Comparison of ENCODE assay signal across 29 cellular contexts in the genomic region with DNA sequence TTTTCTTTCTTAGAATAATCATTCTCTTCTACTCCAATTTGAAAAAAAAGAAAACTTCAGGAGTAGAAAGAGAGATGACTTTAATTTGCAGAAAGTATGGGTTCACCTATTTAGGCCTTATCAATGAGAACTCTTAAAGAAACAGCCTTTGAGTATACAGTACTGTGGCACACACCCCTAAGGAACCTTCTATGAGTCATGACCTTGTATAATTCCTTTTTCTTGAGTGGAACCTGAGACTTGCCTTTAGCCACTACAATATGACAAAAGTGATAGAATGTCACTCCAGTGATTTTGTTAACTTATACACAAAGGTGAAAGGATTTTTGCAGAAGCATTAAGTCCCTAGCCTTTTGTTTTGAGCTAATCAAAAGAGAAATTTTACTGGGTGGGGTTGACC. TPM values are rescaled to one million over a fixed set of nuclear protein-coding genes. Genes with fewer than 3 reads are reported as not detected.
"Had no signal": no experiment of that assay in that cellular context is flagged by ENCODE, and none has a peak within 500 bp of the region (broad histone marks: within the 10 kb centered on the region; RNA-seq: fewer than 3 reads in every experiment).

No MANE protein-coding gene starts in this region.

- H3K36me3 ChIP-seq: brain microvascular endothelial cell, MG63, Peyer's patch had no signal

- DNase-seq: activated CD4-positive, alpha-beta T cell treated with anti-CD3 and anti-CD28 coated beads for 36 hours; activated CD4-positive, alpha-beta T cell treated with anti-CD3 and anti-CD28 coated beads, Interleukin-2, amount 10 ng/mL, durations not matched to agents 7 days and 5 days; activated CD4-positive, alpha-beta T cell treated with anti-CD3 and anti-CD28 coated beads, Interleukin-2, amount 50 U/mL, for 48 hours; activated CD8-positive, alpha-beta T cell treated with anti-CD3 and anti-CD28 coated beads, Interleukin-2, amount 10 ng/mL, durations not matched to agents 7 days and 5 days; activated effector memory CD4-positive, alpha-beta T cell treated with Interleukin-2 at 50 U/mL for 16 hours; activated naive CD4-positive, alpha-beta T cell treated with anti-CD3 and anti-CD28 coated beads, Interleukin-2, amount 10 ng/mL, durations not matched to agents 7 days and 5 days; activated naive CD8-positive, alpha-beta T cell treated with anti-CD3 and anti-CD28 coated beads, Interleukin-2, amount 50 U/mL, for 24 hours; activated T-cell treated with anti-CD3 and anti-CD28 coated beads for 4 hours; activated T-cell treated with anti-CD3 and anti-CD28 coated beads, Interleukin-2, amount 50 U/mL, for 4 hours; anterior cingulate cortex; brain microvascular endothelial cell; central memory CD4-positive, alpha-beta T cell; Karpas-422; KBM-7; MG63; NCI-H1048; NCI-H1105 treated with DMSO at 0.1 percent for 48 hours; NCI-H1436; NCI-H1694; NCI-H2029; NCI-H345; NCI-H524 treated with DMSO at 0.1 percent for 48 hours; Peyer's patch; RPMI8226; SIG-M5 had no signal

- H3K9me3 Mint-ChIP-seq: activated CD4-positive, alpha-beta T cell treated with anti-CD3 and anti-CD28 coated beads, Interleukin-2, amount 10 ng/mL, durations not matched to agents 7 days and 5 days; activated naive CD4-positive, alpha-beta T cell treated with anti-CD3 and anti-CD28 coated beads, Interleukin-2, amount 10 ng/mL, durations not matched to agents 7 days and 5 days; activated naive CD8-positive, alpha-beta T cell treated with anti-CD3 and anti-CD28 coated beads, Interleukin-2, amount 50 U/mL, for 24 hours; activated T-cell treated with anti-CD3 and anti-CD28 coated beads, Interleukin-2, amount 50 U/mL, for 4 hours had no signal

- H3K27me3 ChIP-seq: brain microvascular endothelial cell, MG63, Peyer's patch had no signal

- H3K9me3 ChIP-seq: Peyer's patch had no signal

- H3K4me1 ChIP-seq: Peyer's patch had no signal

- H3K4me3 ChIP-seq: MG63, Peyer's patch had no signal

- H3K4me1 Mint-ChIP-seq: activated CD4-positive, alpha-beta T cell treated with anti-CD3 and anti-CD28 coated beads for 36 hours; activated naive CD4-positive, alpha-beta T cell treated with anti-CD3 and anti-CD28 coated beads, Interleukin-2, amount 10 ng/mL, durations not matched to agents 7 days and 5 days had no signal

- H3K4me3 Mint-ChIP-seq: activated CD4-positive, alpha-beta T cell treated with anti-CD3 and anti-CD28 coated beads for 36 hours; activated CD4-positive, alpha-beta T cell treated with anti-CD3 and anti-CD28 coated beads, Interleukin-2, amount 10 ng/mL, durations not matched to agents 7 days and 5 days; activated CD8-positive, alpha-beta T cell treated with anti-CD3 and anti-CD28 coated beads, Interleukin-2, amount 10 ng/mL, durations not matched to agents 7 days and 5 days; activated naive CD4-positive, alpha-beta T cell treated with anti-CD3 and anti-CD28 coated beads, Interleukin-2, amount 10 ng/mL, durations not matched to agents 7 days and 5 days; activated naive CD8-positive, alpha-beta T cell; activated naive CD8-positive, alpha-beta T cell treated with anti-CD3 and anti-CD28 coated beads, Interleukin-2, amount 50 U/mL, for 24 hours; activated T-cell treated with anti-CD3 and anti-CD28 coated beads, Interleukin-2, amount 50 U/mL, for 4 hours had no signal

- FAIRE-seq: TTC549 had no signal

- H3K36me3 Mint-ChIP-seq: activated naive CD4-positive, alpha-beta T cell treated with anti-CD3 and anti-CD28 coated beads, Interleukin-2, amount 10 ng/mL, durations not matched to agents 7 days and 5 days; activated naive CD8-positive, alpha-beta T cell had no signal

- H3K27ac ChIP-seq: brain microvascular endothelial cell, Peyer's patch had no signal

- H3K27ac Mint-ChIP-seq: activated CD4-positive, alpha-beta T cell treated with anti-CD3 and anti-CD28 coated beads for 36 hours; activated CD4-positive, alpha-beta T cell treated with anti-CD3 and anti-CD28 coated beads, Interleukin-2, amount 10 ng/mL, durations not matched to agents 7 days and 5 days; activated CD8-positive, alpha-beta T cell treated with anti-CD3 and anti-CD28 coated beads, Interleukin-2, amount 10 ng/mL, durations not matched to agents 7 days and 5 days; activated naive CD4-positive, alpha-beta T cell treated with anti-CD3 and anti-CD28 coated beads, Interleukin-2, amount 10 ng/mL, durations not matched to agents 7 days and 5 days; activated naive CD8-positive, alpha-beta T cell; activated naive CD8-positive, alpha-beta T cell treated with anti-CD3 and anti-CD28 coated beads, Interleukin-2, amount 50 U/mL, for 24 hours had no signal

RNA-seq across cellular contexts. Expression of a gene that starts 58.7 kb away (rescaled TPM):
- total RNA-seq: activated CD4-positive, alpha-beta T cell treated with anti-CD3 and anti-CD28 coated beads for 36 hours; activated CD4-positive, alpha-beta T cell treated with anti-CD3 and anti-CD28 coated beads, Interleukin-2, amount 10 ng/mL, durations not matched to agents 7 days and 5 days; activated CD8-positive, alpha-beta T cell treated with anti-CD3 and anti-CD28 coated beads, Interleukin-2, amount 10 ng/mL, durations not matched to agents 7 days and 5 days; T-helper 1 cell treated with Interleukin-12 subunit alpha and Interleukin-12 subunit beta and Interleukin-4 antibody, amounts not matched to agents 30 ng/mL and 1 ng/mL, for 36 hours; T-helper 2 cell treated with Interferon-gamma antibody and Interleukin-4, amounts not matched to agents 100 ng/mL and 5 ng/mL, for 36 hours had no signal
